ENCODE assay signal across 8 cellular contexts in the genomic region with DNA sequence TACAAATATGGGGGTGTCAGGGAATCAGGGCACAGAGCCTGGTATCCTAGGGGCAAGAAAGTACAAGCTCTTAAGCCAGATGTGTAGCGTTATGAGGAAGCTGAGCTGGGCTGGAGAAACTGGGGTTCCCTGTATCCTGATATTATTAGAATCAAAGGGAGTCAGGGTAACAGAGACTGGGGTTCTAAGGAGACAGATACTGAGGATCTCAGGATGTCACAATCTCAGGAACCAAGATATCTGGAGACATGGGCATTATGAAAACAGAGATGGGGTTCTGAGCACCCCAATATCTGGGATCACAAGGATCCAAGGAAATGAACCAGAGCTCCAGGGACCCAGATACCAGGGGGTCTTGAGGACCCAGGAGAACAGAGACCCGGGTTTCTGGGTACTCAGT. TPM values are rescaled to one million over a fixed set of nuclear protein-coding genes. Genes with fewer than 3 reads are reported as not detected.
A peak's percentile ranks its signal among the peaks of the same experiment; 100 is the strongest.
DNase-seq lines count a peak whose midpoint lies in the region; ATAC-seq, FAIRE-seq and TF ChIP-seq lines count a peak whose summit lies in the region.

No MANE protein-coding gene starts in this region.

- H3K9me3 ChIP-seq in astrocyte (ENCODE audit: insufficient read depth, low read depth, low read length) (no peaks in the 10 kb centered on the region), right lobe of liver (no peaks in the 10 kb centered on the region), thyroid gland (no peaks in the 10 kb centered on the region)

- CTCF ChIA-PET in activated CD8-positive, alpha-beta memory T cell treated with anti-CD3 and anti-CD28 coated beads, Interleukin-2, amount 10 ng/mL, durations not matched to agents 7 days and 5 days (lab: Charles Lee) = interaction anchor here (0.8 to 1.0 kb wide), 5 partner anchors 8 to 26 kb away, joined by 3 to 5 read pairs (median 4); no protein-coding TSS in a partner anchor

- peak overlapping the region; percentile 83 for H3K9ac ChIP-seq in astrocyte (ENCODE audit: low read length)

- H3K36me3 ChIP-seq in astrocyte (ENCODE audit: insufficient read depth, low read length) (no peaks in the 10 kb centered on the region), right lobe of liver (peaks cover 0 to 17% (median 5%) of the 10 kb centered on the region in 4 donors), thyroid gland (peaks cover 2 to 13% of the 10 kb centered on the region in 2 donors)

- peaks cover 41% of the 10 kb centered on the region for H3K36me3 Mint-ChIP-seq in activated CD8-positive, alpha-beta memory T cell treated with anti-CD3 and anti-CD28 coated beads, Interleukin-2, amount 10 ng/mL, durations not matched to agents 7 days and 5 days
- peaks cover 11% of the 10 kb centered on the region for H3K36me3 Mint-ChIP-seq in astrocyte (ENCODE audit: low read depth, unreplicated experiment)

- H3K27ac ChIP-seq in astrocyte (ENCODE audit: low read depth, low read length) (peak overlapping the region; percentile 40), right lobe of liver (peak overlapping the region; percentile 68 to 98 (median 97)), thyroid gland (peak overlapping the region; percentile 89 to 97 (median 89))

- no peaks in the 10 kb centered on the region for H3K27me3 ChIP-seq in astrocyte (ENCODE audit: insufficient read depth, low read length)
- no peaks in the 10 kb centered on the region for H3K27me3 ChIP-seq in right lobe of liver
- H3K27me3 ChIP-seq in thyroid gland = no peaks in the 10 kb centered on the region

- H3K9me3 Mint-ChIP-seq in activated CD8-positive, alpha-beta memory T cell treated with anti-CD3 and anti-CD28 coated beads, Interleukin-2, amount 10 ng/mL, durations not matched to agents 7 days and 5 days (ENCODE audit: low read depth) = no peaks in the 10 kb centered on the region
- H3K9me3 Mint-ChIP-seq in astrocyte (ENCODE audit: unreplicated experiment) = no peaks in the 10 kb centered on the region

- no peak for TF ChIP-seq CTCF in astrocyte (IDR thresholded peaks at IDR 0.05; ENCODE audit: insufficient read depth, low read depth, low read length)
- TF ChIP-seq CTCF in right lobe of liver (IDR thresholded peaks at IDR 0.05) = no peak
- TF ChIP-seq CTCF in thyroid gland (IDR thresholded peaks at IDR 0.05) = no peak

- peaks cover 41% of the 10 kb centered on the region for H3K4me1 ChIP-seq in astrocyte (ENCODE audit: insufficient read depth, low read length)
- peaks cover 2 to 63% (median 22%) of the 10 kb centered on the region in 4 donors for H3K4me1 ChIP-seq in right lobe of liver
- H3K4me1 ChIP-seq in thyroid gland = peaks cover 34 to 70% of the 10 kb centered on the region in 2 donors

- H3K79me2 ChIP-seq in astrocyte (ENCODE audit: insufficient read depth, low read length) = peaks cover 29% of the 10 kb centered on the region

- TF ChIP-seq POLR2A in right lobe of liver (IDR thresholded peaks at IDR 0.05) (no peak), thyroid gland (IDR thresholded peaks at IDR 0.05) (no peak)

- H3K4me2 ChIP-seq in astrocyte (ENCODE audit: low read length) = peak overlapping the region; percentile 99

- H3K4me3 ChIP-seq in astrocyte (ENCODE audit: insufficient read depth, low read depth, low read length) (peak overlapping the region; percentile 67), right lobe of liver (peak overlapping the region; percentile 72 to 87 (median 84)), thyroid gland (replicated peaks in 1 of 3) (peak overlapping the region; percentile 38 to 89 (median 47))

- peaks cover 3% of the 10 kb centered on the region for H3K27me3 Mint-ChIP-seq in activated CD8-positive, alpha-beta memory T cell treated with anti-CD3 and anti-CD28 coated beads, Interleukin-2, amount 10 ng/mL, durations not matched to agents 7 days and 5 days
- peaks cover 12% of the 10 kb centered on the region for H3K27me3 Mint-ChIP-seq in astrocyte (ENCODE audit: low read depth, unreplicated experiment)

- 23% methylated on average over 2 of the region's 2 CpGs for WGBS in right lobe of liver (ENCODE audit: insufficient coverage, low coverage, low lambda C conversion rate, missing lambda C conversion rate)
- 41 to 68% methylated on average over 2 of the region's 2 CpGs for WGBS in thyroid gland, 2 donors

- intact Hi-C loops in right lobe of liver (cut with DNase I) = no loop called here
- intact Hi-C loops in thyroid gland (cut with DNase I) = no loop called here

- peaks cover 36% of the 10 kb centered on the region for H4K20me1 ChIP-seq in astrocyte (ENCODE audit: insufficient read depth, low read length)

- DNase-seq in activated CD8-positive, alpha-beta memory T cell treated with anti-CD3 and anti-CD28 coated beads, Interleukin-2, amount 10 ng/mL, durations not matched to agents 7 days and 5 days = no peak
- DNase-seq in activated CD8-positive, alpha-beta memory T cell treated with anti-CD3 and anti-CD28 coated beads, Interleukin-2, amount 50 U/mL, for 48 hours = no peak
- DNase-seq in astrocyte (ENCODE audit: low read depth) (no peak), right lobe of liver (no peak), thyroid gland (no peak), HuH-7 (ENCODE audit: low spot score) (no peak), mesenteric fat pad (ENCODE audit: low spot score) (no peak)

- ATAC-seq in activated CD8-positive, alpha-beta memory T cell treated with anti-CD3 and anti-CD28 coated beads, Interleukin-2, amount 10 ng/mL, durations not matched to agents 7 days and 5 days = no peak
- ATAC-seq in right lobe of liver (no peak), GM21390 (IDR thresholded peaks at IDR 0.05; ENCODE audit: unreplicated experiment) (no peak)

- H3K27ac Mint-ChIP-seq in activated CD8-positive, alpha-beta memory T cell treated with anti-CD3 and anti-CD28 coated beads, Interleukin-2, amount 10 ng/mL, durations not matched to agents 7 days and 5 days = peak overlapping the region; percentile 85
- peak overlapping the region; percentile 77 for H3K27ac Mint-ChIP-seq in astrocyte (ENCODE audit: unreplicated experiment)

- no peak overlapping the region for H2AFZ ChIP-seq in astrocyte (ENCODE audit: low read depth, low read length)

- peaks cover 64% of the 10 kb centered on the region for H3K4me1 Mint-ChIP-seq in activated CD8-positive, alpha-beta memory T cell treated with anti-CD3 and anti-CD28 coated beads, Interleukin-2, amount 10 ng/mL, durations not matched to agents 7 days and 5 days
- peaks cover 23% of the 10 kb centered on the region for H3K4me1 Mint-ChIP-seq in astrocyte (ENCODE audit: low read depth, unreplicated experiment)

- peak overlapping the region; percentile 88 for H3K4me3 Mint-ChIP-seq in activated CD8-positive, alpha-beta memory T cell treated with anti-CD3 and anti-CD28 coated beads, Interleukin-2, amount 10 ng/mL, durations not matched to agents 7 days and 5 days
- H3K4me3 Mint-ChIP-seq in astrocyte (ENCODE audit: unreplicated experiment) = peak overlapping the region; percentile 88

- FAIRE-seq in astrocyte (lab: Jason Lieb, UNC) = no peak

RNA-seq across cellular contexts. Expression of gene BCL3, which starts 0.8 kb away (rescaled TPM):
- 10 to 100 TPM; 56.3 to 60.3 TPM for total RNA-seq in activated CD8-positive, alpha-beta memory T cell treated with anti-CD3 and anti-CD28 coated beads, Interleukin-2, amount 10 ng/mL, durations not matched to agents 7 days and 5 days
- total RNA-seq in astrocyte (16.9 and 17.3 TPM in 2 replicates), right lobe of liver (10 to 100 TPM; 24.1 to 95.6 (median 31.3) TPM), thyroid gland (10 to 100 TPM; 12.4 to 56.2 (median 16.8) TPM), mesenteric fat pad (73.8 TPM)

RNA-seq across cellular contexts. Expression of gene CBLC, which starts 28.4 kb away (rescaled TPM):
- total RNA-seq in activated CD8-positive, alpha-beta memory T cell treated with anti-CD3 and anti-CD28 coated beads, Interleukin-2, amount 10 ng/mL, durations not matched to agents 7 days and 5 days = not detected
- total RNA-seq in astrocyte = not detected in 2 replicates
- 10 to 100 TPM in 5 of 6 experiments, 1 to 10 TPM in 1; 9.8 to 19.4 (median 15.6) TPM for total RNA-seq in right lobe of liver
- total RNA-seq in thyroid gland = 1 to 10 TPM; 2.0 to 5.6 (median 3.1) TPM
- total RNA-seq in mesenteric fat pad = not detected

RNA-seq across cellular contexts. Expression of gene CEACAM16, which starts 50.4 kb away (rescaled TPM):
- not detected for total RNA-seq in activated CD8-positive, alpha-beta memory T cell treated with anti-CD3 and anti-CD28 coated beads, Interleukin-2, amount 10 ng/mL, durations not matched to agents 7 days and 5 days
- 0.14 TPM in 1 of 2 replicates, not detected in the other for total RNA-seq in astrocyte
- total RNA-seq in right lobe of liver = not detected
- total RNA-seq in thyroid gland = under 1 TPM in 1 of 4 donors, not detected in 3; 0.40 TPM
- total RNA-seq in mesenteric fat pad = not detected

RNA-seq across cellular contexts. Expression of gene BCAM, which starts 59.6 kb away (rescaled TPM):
- total RNA-seq in activated CD8-positive, alpha-beta memory T cell treated with anti-CD3 and anti-CD28 coated beads, Interleukin-2, amount 10 ng/mL, durations not matched to agents 7 days and 5 days = not detected
- total RNA-seq in astrocyte (11.5 and 14.0 TPM in 2 replicates), right lobe of liver (10 to 100 TPM; 26.5 to 48.3 (median 32.7) TPM), thyroid gland (100 to 1,000 TPM; 156 to 391 (median 285) TPM), mesenteric fat pad (42.3 TPM)

Comparison
In these comparisons a context has a peak if more than half of its experiments do, and no peak if none do; other contexts are left out.
1. H3K27ac ChIP-seq: peak in every context shown above with its lines; median percentile 97 in right lobe of liver; 89 in thyroid gland; 40 in astrocyte.